ENCODE assay signal across 1 cellular context in genomic region chr11:110296226-110297081, GRCh38.
TF ChIP-seq lines count a peak whose summit lies in the region.

TSS of gene RDX (minus strand) at chr11:110296614. CDS start at chr11:110279692, 16,922 bp downstream.

TF ChIP-seq in K562, 482 proteins besides CTCF, POLR2A, EP300 and RAD21 (continued from another document and continues in another):
- TF ChIP-seq ZHX1 (conservative IDR thresholded peaks at IDR 0.05; ENCODE audit: low read length), result no peak
- TF ChIP-seq NCOR1 (IDR thresholded peaks at IDR 0.05), result no peak
- TF ChIP-seq PCBP2 (IDR thresholded peaks at IDR 0.05; ENCODE audit: low read depth, low read length, poor library complexity, severe bottlenecking), result no peak
- no peak for TF ChIP-seq ZNF830 (CRISPR knock-in tag; IDR thresholded peaks at IDR 0.05)
- TF ChIP-seq CBX2 (IDR thresholded peaks at IDR 0.05; ENCODE audit: insufficient read depth, low read length, poor library complexity, severe bottlenecking), result no peak
- peak; percentile 58; the same call in 1 of the 2 replicates for TF ChIP-seq NKRF (IDR thresholded peaks at IDR 0.05; ENCODE audit: borderline replicate concordance)
- TF ChIP-seq ZBTB7A (IDR thresholded peaks at IDR 0.05; ENCODE audit: borderline replicate concordance, control insufficient read depth, low read depth, low read length), result peak; percentile 97
- no peak for TF ChIP-seq PKNOX1 (IDR thresholded peaks at IDR 0.05)
- no peak for TF ChIP-seq HDAC3 (IDR thresholded peaks at IDR 0.05; ENCODE audit: borderline replicate concordance, partially characterized antibody)
- TF ChIP-seq ZNF3 (CRISPR knock-in tag; IDR thresholded peaks at IDR 0.05), result no peak
- TF ChIP-seq TAF1 (IDR thresholded peaks at IDR 0.05; ENCODE audit: control insufficient read depth, extremely low read depth, insufficient read depth, low read length, severe bottlenecking), result peak; percentile 72
- no peak for TF ChIP-seq STAT5B (CRISPR knock-in tag; IDR thresholded peaks at IDR 0.05)
- TF ChIP-seq ZNF316 (IDR thresholded peaks at IDR 0.05), result no peak
- no peak for TF ChIP-seq U2AF2 (optimal IDR thresholded peaks at IDR 0.05; ENCODE audit: low read depth, low read length)
- TF ChIP-seq HDGF (IDR thresholded peaks at IDR 0.05), result no peak
- TF ChIP-seq THRAP3 (IDR thresholded peaks at IDR 0.05; ENCODE audit: borderline replicate concordance), result no peak
- TF ChIP-seq SIRT6 (IDR thresholded peaks at IDR 0.05; ENCODE audit: low read depth, low read length), result no peak
- no peak for TF ChIP-seq RBM15 (IDR thresholded peaks at IDR 0.05; ENCODE audit: insufficient read depth, low read length)
- TF ChIP-seq ZNF668 (CRISPR knock-in tag; IDR thresholded peaks at IDR 0.05), result no peak
- peak; percentile 85 for TF ChIP-seq ZFX (CRISPR knock-in tag; IDR thresholded peaks at IDR 0.05)
- TF ChIP-seq FOXP1 (CRISPR knock-in tag; IDR thresholded peaks at IDR 0.05), result no peak; the same call in 1 of the 2 replicates
- TF ChIP-seq SP1 (CRISPR knock-in tag; IDR thresholded peaks at IDR 0.05), result no peak
- TF ChIP-seq ZNF639 (CRISPR knock-in tag; conservative IDR thresholded peaks at IDR 0.05 in 1 of 2, IDR thresholded peaks at IDR 0.05 in 1 of 2), result peak in 1 of 2 experiments; percentile 88; a peak in 2 of 4 replicates
- TF ChIP-seq ZBTB17 (CRISPR knock-in tag; IDR thresholded peaks at IDR 0.05), result no peak
- TF ChIP-seq ETS2 (tag; IDR thresholded peaks at IDR 0.05; ENCODE audit: borderline replicate concordance, poor library complexity, severe bottlenecking), result no peak
- no peak for TF ChIP-seq CREBBP (IDR thresholded peaks at IDR 0.05; ENCODE audit: low read depth, low read length)
- TF ChIP-seq ZNF165 (CRISPR knock-in tag; IDR thresholded peaks at IDR 0.05; ENCODE audit: borderline replicate concordance), result no peak
- TF ChIP-seq DPF2 (IDR thresholded peaks at IDR 0.05), result no peak
- TF ChIP-seq CSDE1 (IDR thresholded peaks at IDR 0.05), result no peak
- TF ChIP-seq TFAP4 (CRISPR knock-in tag; IDR thresholded peaks at IDR 0.05; ENCODE audit: borderline replicate concordance), result no peak; the same call in 1 of the 2 replicates
- TF ChIP-seq CEBPG (CRISPR knock-in tag; IDR thresholded peaks at IDR 0.05), result no peak
- TF ChIP-seq CEBPG (tag; conservative IDR thresholded peaks at IDR 0.05 in 1 of 2, IDR thresholded peaks at IDR 0.05 in 1 of 2), result no peak
- TF ChIP-seq POLR2AphosphoS2 (IDR thresholded peaks at IDR 0.05; ENCODE audit: low read length), result no peak
- TF ChIP-seq MEF2A (IDR thresholded peaks at IDR 0.05; ENCODE audit: control insufficient read depth, low read depth, low read length), result no peak
- no peak for TF ChIP-seq E2F5 (CRISPR knock-in tag; IDR thresholded peaks at IDR 0.05)
- TF ChIP-seq ZNF124 (CRISPR knock-in tag; IDR thresholded peaks at IDR 0.05), result no peak
- TF ChIP-seq PHF21A (IDR thresholded peaks at IDR 0.05; ENCODE audit: borderline replicate concordance, low read depth), result no peak
- TF ChIP-seq CAMTA2 (CRISPR knock-in tag; conservative IDR thresholded peaks at IDR 0.05), result no peak
- TF ChIP-seq ZFP36 (IDR thresholded peaks at IDR 0.05; ENCODE audit: low read depth, low read length, partially characterized antibody), result no peak
- peak; percentile 92 for TF ChIP-seq RBBP5 (IDR thresholded peaks at IDR 0.05; ENCODE audit: borderline replicate concordance, insufficient read depth, low read length, poor library complexity, severe bottlenecking)
- no peak for TF ChIP-seq ZNF445 (CRISPR knock-in tag; IDR thresholded peaks at IDR 0.05; ENCODE audit: low read depth)
- TF ChIP-seq HDAC8 (tag; IDR thresholded peaks at IDR 0.05), result no peak
- TF ChIP-seq ZNF584 (CRISPR knock-in tag; IDR thresholded peaks at IDR 0.05; ENCODE audit: low read depth), result no peak
- TF ChIP-seq MLLT1 (IDR thresholded peaks at IDR 0.05), result no peak
- no peak for TF ChIP-seq ZFPM2 (CRISPR knock-in tag; IDR thresholded peaks at IDR 0.05)
- TF ChIP-seq NFIC (IDR thresholded peaks at IDR 0.05), result no peak
- TF ChIP-seq ZNF212 (CRISPR knock-in tag; IDR thresholded peaks at IDR 0.05), result no peak
- no peak for TF ChIP-seq RCOR1 (IDR thresholded peaks at IDR 0.05; ENCODE audit: borderline replicate concordance in 1 of 2, low read depth in 2 of 2, low read length in 2 of 2)
- TF ChIP-seq GABPB1 (CRISPR knock-in tag; IDR thresholded peaks at IDR 0.05), result no peak
- TF ChIP-seq ZNF76 (CRISPR knock-in tag; IDR thresholded peaks at IDR 0.05; ENCODE audit: borderline replicate concordance), result no peak
- TF ChIP-seq ZNF707 (CRISPR knock-in tag; conservative IDR thresholded peaks at IDR 0.05), result no peak
- TF ChIP-seq PATZ1 (CRISPR knock-in tag; IDR thresholded peaks at IDR 0.05; ENCODE audit: borderline replicate concordance), result no peak
- TF ChIP-seq ZBTB26 (CRISPR knock-in tag; IDR thresholded peaks at IDR 0.05), result no peak
- no peak for TF ChIP-seq HDAC2 (IDR thresholded peaks at IDR 0.05)
- no peak for TF ChIP-seq ELK1 (CRISPR knock-in tag; IDR thresholded peaks at IDR 0.05)
- no peak for TF ChIP-seq MIER1 (IDR thresholded peaks at IDR 0.05; ENCODE audit: low read depth)
- TF ChIP-seq SAP30 (IDR thresholded peaks at IDR 0.05; ENCODE audit: borderline replicate concordance, insufficient read depth, low read depth, low read length, poor library complexity, severe bottlenecking), result peak; percentile 49
- no peak; the same call in 1 of the 2 replicates for TF ChIP-seq ZNF511 (CRISPR knock-in tag; IDR thresholded peaks at IDR 0.05)
- TF ChIP-seq PHF20 (IDR thresholded peaks at IDR 0.05; ENCODE audit: partially characterized antibody), result no peak
